2 cellular contexts compared by ENCODE assay signal in genomic region chr10:95458824-95459223, GRCh38.
TF ChIP-seq lines count a peak whose summit lies in the region.

No MANE protein-coding gene starts in this region.

TF ChIP-seq in HEK293, 187 proteins besides CTCF, POLR2A, EP300 and RAD21:
- TF ChIP-seq PRDM6 (tag by site-specific recombination; IDR thresholded peaks at IDR 0.05): peak; percentile 51; the same call in 1 of the 2 replicates
- no peak for TF ChIP-seq ZNF660 (tag by site-specific recombination; IDR thresholded peaks at IDR 0.05)

TF ChIP-seq in liver, 16 proteins besides CTCF, POLR2A, EP300 and RAD21 (continued from another document):
- TF ChIP-seq REST (IDR thresholded peaks at IDR 0.05) (no peak), EGR1 (IDR thresholded peaks at IDR 0.05; ENCODE audit: low read depth in 2 of 2) (no peak), HNF4A (conservative IDR thresholded peaks at IDR 0.05) (no peak), HNF4G (IDR thresholded peaks at IDR 0.05) (no peak), FOXA2 (IDR thresholded peaks at IDR 0.05) (no peak), SP1 (IDR thresholded peaks at IDR 0.05) (no peak), ZBTB33 (IDR thresholded peaks at IDR 0.05) (no peak)
